In the genomic region with DNA sequence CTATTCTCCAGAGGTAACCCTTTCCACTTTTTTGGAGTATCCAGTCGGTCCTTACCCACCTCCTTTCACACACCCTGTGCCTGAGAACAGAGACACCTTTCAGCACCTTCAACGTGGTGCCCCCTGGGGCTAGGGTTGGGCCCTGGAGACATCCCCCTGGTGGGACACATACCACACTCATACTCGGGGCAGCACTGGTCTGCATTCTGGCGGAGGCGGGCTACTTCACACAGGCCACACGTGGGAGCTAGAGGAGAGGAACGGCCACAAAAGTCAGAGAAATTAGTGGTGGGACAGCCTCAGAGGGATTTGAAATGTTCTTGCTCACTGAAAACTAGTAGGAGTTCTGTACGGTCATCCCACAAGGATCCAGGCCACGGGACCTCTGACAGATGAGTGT, we compare ENCODE assay signal across 28 cellular contexts. TPM values are rescaled to one million over a fixed set of nuclear protein-coding genes. Genes with fewer than 3 reads are reported as not detected.
"Had no signal": no experiment of that assay in that cellular context is flagged by ENCODE, and none has a peak within 500 bp of the region (broad histone marks: within the 10 kb centered on the region; RNA-seq: fewer than 3 reads in every experiment).

No MANE protein-coding gene starts in this region.

- H3K4me1 ChIP-seq: parathyroid adenoma, psoas muscle, suprapubic skin, testis, transverse colon, upper lobe of right lung, uterus had no signal

- H3K27ac ChIP-seq: ovary, parathyroid adenoma, psoas muscle, skin epidermis, spleen, suprapubic skin, testis, tibial artery, transverse colon, upper lobe of right lung, uterus had no signal

- DNase-seq: naive thymus-derived CD8-positive, alpha-beta T cell; nephron progenitor cell; occipital lobe; ovary; psoas muscle; right cardiac atrium; spleen; stimulated activated CD4-positive, alpha-beta T cell treated with anti-CD3 and anti-CD28 coated beads, Interleukin-12 subunit alpha, Interleukin-12 subunit beta, amount 100 ng/mL, for 4 hours; stimulated activated CD4-positive, alpha-beta T cell treated with anti-CD3 and anti-CD28 coated beads, Interleukin-1b, Interleukin-23, amount 100 ng/mL, for 48 hours; stimulated activated CD4-positive, alpha-beta T cell treated with anti-CD3 and anti-CD28 coated beads, Interleukin-4, amount 100 ng/mL, for 1 hour; stimulated activated CD4-positive, alpha-beta T cell treated with anti-CD3 and anti-CD28 coated beads, Interleukin-4, amount 100 ng/mL, for 4 hours; stimulated activated CD8-positive, alpha-beta memory T cell treated with anti-CD3 and anti-CD28 coated beads, Interleukin-4, amount 100 ng/mL, for 48 hours; stimulated activated naive CD4-positive, alpha-beta T cell; stimulated activated naive CD8-positive, alpha-beta T cell treated with anti-CD3 and anti-CD28 coated beads, Interleukin-15, amount 100 ng/mL, for 72 hours; stimulated activated naive CD8-positive, alpha-beta T cell treated with anti-CD3 and anti-CD28 coated beads, Interleukin-15, Interleukin-2, amounts not matched to agents 100 U/mL and 50 U/mL, for 24 hours; substantia nigra; testis; tibial artery; transverse colon; upper lobe of right lung; uterus had no signal

- H3K36me3 ChIP-seq: ovary, suprapubic skin, tibial artery, transverse colon, uterus had no signal

- H3K4me2 ChIP-seq: smooth muscle cell had no signal

- H3K9me3 ChIP-seq: ovary, psoas muscle, suprapubic skin, testis, tibial artery, transverse colon, upper lobe of right lung, uterus had no signal

- ATAC-seq: naive thymus-derived CD8-positive, alpha-beta T cell; natural killer cell treated with Interleukin-12 subunit alpha and Interleukin-12 subunit beta and Interleukin-15 and Interleukin-18, amount 100 ng/mL, for 72 hours; psoas muscle; right cardiac atrium; sciatic nerve; stimulated activated memory B cell treated with anti-CD40 and anti-IgM and Interleukin-4, amounts not matched to agents 10 μg/mL and 1 μg/mL and 100 μg/mL, for 72 hours; stimulated activated naive CD8-positive, alpha-beta T cell treated with anti-CD3 and anti-CD28 coated beads, Interleukin-15, amount 100 ng/mL, for 72 hours; stimulated activated naive CD8-positive, alpha-beta T cell treated with anti-CD3 and anti-CD28 coated beads, Interleukin-15, Interleukin-2, amounts not matched to agents 100 U/mL and 50 U/mL, for 24 hours; upper lobe of right lung had no signal

- H3K79me2 ChIP-seq: parathyroid adenoma had no signal

- H2AFZ ChIP-seq: parathyroid adenoma had no signal

- H3K4me3 ChIP-seq: ovary, psoas muscle, skin epidermis, smooth muscle cell, spleen, suprapubic skin, testis, tibial artery, transverse colon, upper lobe of right lung, uterus had no signal

- H3K9ac ChIP-seq: parathyroid adenoma had no signal

- H3K27me3 ChIP-seq: ovary, suprapubic skin, testis, tibial artery, transverse colon, upper lobe of right lung, uterus had no signal

RNA-seq across cellular contexts. Expression of gene ANO2, which starts 39.8 kb away (rescaled TPM):
- total RNA-seq: naive thymus-derived CD8-positive, alpha-beta T cell; natural killer cell treated with Interleukin-12 subunit alpha and Interleukin-12 subunit beta and Interleukin-15 and Interleukin-18, amount 100 ng/mL, for 72 hours had no signal
- polyA plus RNA-seq: naive thymus-derived CD8-positive, alpha-beta T cell; smooth muscle cell had no signal
